10 cellular contexts compared by ENCODE assay signal in genomic region chr17:28118362-28118761, GRCh38.
DNase-seq lines count a peak whose midpoint lies in the region; ATAC-seq and TF ChIP-seq lines count a peak whose summit lies in the region.
"Had no signal": no experiment of that assay in that cellular context is flagged by ENCODE, and none has a peak within 500 bp of the region (broad histone marks: within the 10 kb centered on the region; RNA-seq: fewer than 3 reads in every experiment).

No MANE protein-coding gene starts in this region.

- no peaks in the 10 kb centered on the region for H3K79me1 ChIP-seq in H9 (ENCODE audit: insufficient read depth, low read depth, low read length, poor library complexity, severe bottlenecking)

- BruUV-seq in A673 (replicated peaks; lab: Mats Ljungman, UMichigan) = no TSS peak

- H3K4me3 ChIP-seq in A673 (ENCODE audit: low read depth, low read length, poor library complexity, severe bottlenecking) = peak overlapping the region; percentile 2

- POLR2A ChIA-PET in A673 (lab: Charles Lee; ENCODE audit: low non-redundant PET) = no interaction called here
- POLR2A ChIA-PET in activated CD4-positive, alpha-beta memory T cell treated with anti-CD3 and anti-CD28 coated beads for 36 hours (lab: Charles Lee) = no interaction called here

- H3K27ac ChIP-seq in A673 (ENCODE audit: low read depth, low read length, poor library complexity, severe bottlenecking) (peak overlapping the region; percentile 27), H9 (ENCODE audit: insufficient read length, low read depth, low read length) (no peak overlapping the region)

- H4K8ac ChIP-seq in H9 (replicated peaks; ENCODE audit: insufficient read length, low read depth, low read length) = no peak overlapping the region

- H3K4me1 ChIP-seq in A673 (ENCODE audit: insufficient read depth, low read length, poor library complexity, severe bottlenecking) (peaks cover 22% of the 10 kb centered on the region), H9 (ENCODE audit: insufficient read depth, low read length) (peaks cover 9% of the 10 kb centered on the region)

- no peak overlapping the region for H2BK12ac ChIP-seq in H9 (ENCODE audit: insufficient read length, low read depth, low read length)

- H3K36me3 ChIP-seq in A673 (ENCODE audit: insufficient read depth, low read length, poor library complexity, severe bottlenecking) = peaks cover 5% of the 10 kb centered on the region

- TF ChIP-seq CTCF in A673 (conservative IDR thresholded peaks at IDR 0.05; ENCODE audit: low read depth, low read length) = no peak
- TF ChIP-seq CTCF in H9 (conservative IDR thresholded peaks at IDR 0.05) = no peak

- CTCF ChIA-PET in A673 (lab: Charles Lee) = no interaction called here
- CTCF ChIA-PET in activated CD4-positive, alpha-beta memory T cell treated with anti-CD3 and anti-CD28 coated beads for 36 hours (lab: Charles Lee) = no interaction called here

- H2AFZ ChIP-seq in H9 (ENCODE audit: low read length) = no peak overlapping the region

- H2BK20ac ChIP-seq in H9 (ENCODE audit: low read depth, low read length, poor library complexity, severe bottlenecking) = no peak overlapping the region

- H3K4me3 Mint-ChIP-seq in H9 = no peak overlapping the region
- H3K4me3 Mint-ChIP-seq in activated CD4-positive, alpha-beta memory T cell treated with anti-CD3 and anti-CD28 coated beads for 36 hours = no peak overlapping the region

- H2BK5ac ChIP-seq in H9 (ENCODE audit: insufficient read length, low read length) = no peak overlapping the region

- H2BK120ac ChIP-seq in H9 (ENCODE audit: low read depth, low read length, poor library complexity, severe bottlenecking) = no peak overlapping the region

- H3K9ac ChIP-seq in H9 (ENCODE audit: extremely low read depth, insufficient read length, low read length) = no peak overlapping the region

- H3K23me2 ChIP-seq in H9 (ENCODE audit: insufficient read length, low read depth, low read length, poor library complexity, severe bottlenecking) = no peaks in the 10 kb centered on the region

- no peak overlapping the region for H2AK5ac ChIP-seq in H9 (ENCODE audit: insufficient read length, low read length)

- no peak overlapping the region for H3K18ac ChIP-seq in H9 (ENCODE audit: insufficient read length, low read depth, low read length)

- ATAC-seq in left lobe of liver (peak; percentile 22), GM18870 (IDR thresholded peaks at IDR 0.05; ENCODE audit: unreplicated experiment) (no peak)

- no peak overlapping the region for H3K4ac ChIP-seq in H9 (ENCODE audit: low read depth, low read length)

- WGBS in H9 (ENCODE audit: extremely low coverage, insufficient read length, low lambda C conversion rate) = no CpG with 5 or more reads among the region's 1 CpG

- H3K14ac ChIP-seq in H9 (ENCODE audit: insufficient read depth, low read length) = no peak overlapping the region

- no peak overlapping the region for H2BK15ac ChIP-seq in H9 (ENCODE audit: low read depth, low read length)

- H3K23ac ChIP-seq in H9 (ENCODE audit: insufficient read length, low read depth, low read length) = no peak overlapping the region

- no peaks in the 10 kb centered on the region for H3K9me3 ChIP-seq in A673 (ENCODE audit: low read depth, low read length, poor library complexity, severe bottlenecking)
- no peaks in the 10 kb centered on the region for H3K9me3 ChIP-seq in H9 (ENCODE audit: control insufficient read depth, low read depth, low read length)

- no peaks in the 10 kb centered on the region for H3K9me3 Mint-ChIP-seq in H9
- no peaks in the 10 kb centered on the region for H3K9me3 Mint-ChIP-seq in activated CD4-positive, alpha-beta memory T cell treated with anti-CD3 and anti-CD28 coated beads for 36 hours

- no peaks in the 10 kb centered on the region for H3K27me3 Mint-ChIP-seq in H9 (ENCODE audit: low read depth)
- no peaks in the 10 kb centered on the region for H3K27me3 Mint-ChIP-seq in activated CD4-positive, alpha-beta memory T cell treated with anti-CD3 and anti-CD28 coated beads for 36 hours

- H3K27me3 ChIP-seq in A673 (replicated peaks; ENCODE audit: insufficient read depth, low read depth, low read length, poor library complexity) (no peaks in the 10 kb centered on the region), H9 (ENCODE audit: insufficient read depth, low read length) (no peaks in the 10 kb centered on the region)

- H3K79me2 ChIP-seq in H9 (ENCODE audit: insufficient read depth, low read length) = no peaks in the 10 kb centered on the region

- H3K4me1 Mint-ChIP-seq in H9 = peaks cover 34% of the 10 kb centered on the region in 2 experiments
- H3K4me1 Mint-ChIP-seq in activated CD4-positive, alpha-beta memory T cell treated with anti-CD3 and anti-CD28 coated beads for 36 hours (ENCODE audit: low read depth) = peaks cover 28% of the 10 kb centered on the region

- DNase-seq in A673 (ENCODE audit: low spot score) (no peak), H9 (no peak), left lobe of liver (ENCODE audit: low spot score) (no peak), HT-29 (ENCODE audit: low spot score) (no peak), pons (ENCODE audit: low spot score) (no peak), NCI-H187 treated with DMSO at 0.1 percent for 48 hours (lab: John Stamatoyannopoulos, UW) (no peak)
- no peak for DNase-seq in activated CD4-positive, alpha-beta memory T cell treated with anti-CD3 and anti-CD28 coated beads for 36 hours
- DNase-seq: activated naive CD4-positive, alpha-beta T cell treated with anti-CD3 and anti-CD28 coated beads, Interleukin-2, amount 50 U/mL, for 16 hours; NCI-H526 treated with DMSO at 0.1 percent for 48 hours had no signal

- H3K27ac Mint-ChIP-seq in H9 = peak overlapping the region in 2 of 3 experiments; percentile 49 to 51; a peak in 2 of 7 replicates
- H3K27ac Mint-ChIP-seq in activated CD4-positive, alpha-beta memory T cell treated with anti-CD3 and anti-CD28 coated beads for 36 hours = peak overlapping the region; percentile 18

- intact Hi-C loops in A673 (cut with micrococcal nuclease; ENCODE audit: unreplicated experiment) = loop anchor here (10.0 kb wide), 1 partner anchor 74 kb away; the partner anchor contains the start of gene NLK
- intact Hi-C loops in activated CD4-positive, alpha-beta memory T cell treated with anti-CD3 and anti-CD28 coated beads for 36 hours (cut with micrococcal nuclease) = no loop called here

- H3K36me3 Mint-ChIP-seq in H9 (ENCODE audit: insufficient read depth in 1 of 3, low read depth in 3 of 3) = peaks cover 0 to 5% (median 2%) of the 10 kb centered on the region in 3 experiments; a peak in 4 of 7 replicates
- peaks cover 6% of the 10 kb centered on the region for H3K36me3 Mint-ChIP-seq in activated CD4-positive, alpha-beta memory T cell treated with anti-CD3 and anti-CD28 coated beads for 36 hours

- H4K91ac ChIP-seq in H9 (ENCODE audit: insufficient read length, low read depth, low read length) = no peak overlapping the region

- no peaks in the 10 kb centered on the region for H4K20me1 ChIP-seq in H9 (ENCODE audit: control insufficient read depth, insufficient read depth, insufficient read length)

- H3T11ph ChIP-seq in H9 (ENCODE audit: low read length) = no peak overlapping the region

- H3K4me2 ChIP-seq in H9 (ENCODE audit: insufficient read depth, insufficient read length, low read length) = no peak overlapping the region

- no peak overlapping the region for H4K5ac ChIP-seq in H9 (ENCODE audit: insufficient read length, low read depth, low read length)

- H3K56ac ChIP-seq in H9 (ENCODE audit: insufficient read length, low read depth, low read length) = no peak overlapping the region
